ENCODE assay signal across 8 cellular contexts in the genomic region with DNA sequence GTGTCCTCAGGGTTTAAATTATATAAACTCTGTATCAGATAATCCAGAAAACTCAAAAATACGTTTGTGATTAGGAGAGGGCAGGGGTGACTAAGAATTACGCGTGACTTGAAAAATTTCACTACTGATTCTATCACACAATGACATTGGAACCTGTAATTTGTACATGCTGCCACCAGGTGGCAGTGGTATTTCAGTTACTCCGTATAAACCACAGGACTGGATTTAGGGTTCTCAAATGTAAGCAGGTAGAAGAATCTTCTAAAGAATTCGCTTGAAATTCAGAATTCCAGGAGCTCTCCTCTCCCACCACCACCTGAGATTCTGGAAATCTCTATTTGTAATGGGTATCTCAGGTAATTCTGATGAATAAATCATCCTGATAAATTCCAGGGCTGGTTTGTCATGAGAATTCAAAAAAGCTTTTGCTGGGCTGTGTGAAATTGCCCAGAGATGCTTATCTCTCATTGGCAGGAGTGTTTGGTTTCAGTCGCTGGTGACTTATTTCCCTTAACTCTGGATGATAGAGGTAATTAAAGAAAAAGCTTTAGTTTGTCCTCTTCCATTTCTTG. TPM values are rescaled to one million over a fixed set of nuclear protein-coding genes. Genes with fewer than 3 reads are reported as not detected.
DNase-seq lines count a peak whose midpoint lies in the region; ATAC-seq and TF ChIP-seq lines count a peak whose summit lies in the region.

No MANE protein-coding gene starts in this region.

- no peaks in the 10 kb centered on the region for H3K4me1 Mint-ChIP-seq in mesothelial cell of epicardium

- DNase-seq in NCI-H748 (lab: John Stamatoyannopoulos, UW; ENCODE audit: unreplicated experiment) (peak; percentile 6), NCI-H748 treated with DMSO at 0.1 percent for 48 hours (lab: John Stamatoyannopoulos, UW) (no peak), LNCaP clone FGC (ENCODE audit: low read depth) (peak; percentile 3), mesothelial cell of epicardium (ENCODE audit: low spot score in 2 of 2, unreplicated experiment in 2 of 2) (no peak), amygdala (lab: John Stamatoyannopoulos, UW) (no peak), NCI-H2171 treated with DMSO at 0.1 percent for 48 hours (lab: John Stamatoyannopoulos, UW) (no peak)
- DNase-seq in activated naive CD4-positive, alpha-beta T cell treated with anti-CD3 and anti-CD28 coated beads, Interleukin-2, amount 50 U/mL, for 16 hours, result peak; percentile 40

- peaks cover 2% of the 10 kb centered on the region for H3K27me3 Mint-ChIP-seq in mesothelial cell of epicardium (ENCODE audit: low read depth)

- H3K9me3 Mint-ChIP-seq in mesothelial cell of epicardium, result peaks cover 22% of the 10 kb centered on the region

- TF ChIP-seq CTCF in LNCaP clone FGC (IDR thresholded peaks at IDR 0.05; ENCODE audit: control insufficient read depth, extremely low read depth, insufficient read depth) (peak; percentile 57), mesothelial cell of epicardium (IDR thresholded peaks at IDR 0.05; ENCODE audit: unreplicated experiment) (peak; percentile 83)

- H3K4me3 Mint-ChIP-seq in mesothelial cell of epicardium, result no peak overlapping the region

- no peaks in the 10 kb centered on the region for H3K36me3 Mint-ChIP-seq in mesothelial cell of epicardium

- H3K27ac Mint-ChIP-seq in mesothelial cell of epicardium, result no peak overlapping the region

- ATAC-seq in HG03460 (IDR thresholded peaks at IDR 0.05; ENCODE audit: unreplicated experiment), result no peak

- no peak overlapping the region for H3K4me3 ChIP-seq in LNCaP clone FGC (ENCODE audit: low read depth, low read length)

RNA-seq across cellular contexts. Expression of gene KRTAP7-1, which starts 1.7 kb away (rescaled TPM):
- total RNA-seq in mesothelial cell of epicardium, result not detected in 3 replicates

RNA-seq across cellular contexts. Expression of gene KRTAP8-1, which starts 18.2 kb away (rescaled TPM):
- total RNA-seq in mesothelial cell of epicardium, result not detected in 3 replicates

RNA-seq across cellular contexts. Expression of gene KRTAP11-1, which starts 50.1 kb away (rescaled TPM):
- not detected in 3 replicates for total RNA-seq in mesothelial cell of epicardium

Comparison
In these comparisons a context has a peak if more than half of its experiments do, and no peak if none do; other contexts are left out.
1. DNase-seq: peak in NCI-H748 (single experiment), LNCaP clone FGC (single experiment) and activated naive CD4-positive, alpha-beta T cell treated with anti-CD3 and anti-CD28 coated beads, Interleukin-2, amount 50 U/mL, for 16 hours (single experiment); none in NCI-H748 treated with DMSO at 0.1 percent for 48 hours (single experiment), mesothelial cell of epicardium (0 of 2), amygdala (0 of 56) and NCI-H2171 treated with DMSO at 0.1 percent for 48 hours (single experiment).